Comparison of ENCODE assay signal across 35 cellular contexts in genomic region chr12:113914806-113915205, GRCh38. TPM values are rescaled to one million over a fixed set of nuclear protein-coding genes. Genes with fewer than 3 reads are reported as not detected.
DNase-seq lines count a peak whose midpoint lies in the region; ATAC-seq and TF ChIP-seq lines count a peak whose summit lies in the region.
"Had no signal": no experiment of that assay in that cellular context is flagged by ENCODE, and none has a peak within 500 bp of the region (broad histone marks: within the 10 kb centered on the region; RNA-seq: fewer than 3 reads in every experiment).

No MANE protein-coding gene starts in this region.

- peak overlapping the region; percentile 20 for H3K18ac ChIP-seq in neuronal stem cell (ENCODE audit: low read length)

- no peaks in the 10 kb centered on the region for H3K79me2 ChIP-seq in neural progenitor cell (ENCODE audit: low read depth)

- H3K79me1 ChIP-seq in neuronal stem cell (ENCODE audit: low read depth, low read length) = no peaks in the 10 kb centered on the region

- no peaks in the 10 kb centered on the region for H3K9me3 ChIP-seq in neuronal stem cell (replicated peaks in 1 of 2; ENCODE audit: control insufficient read depth in 2 of 2, insufficient read depth in 1 of 2, low read depth in 1 of 2, low read length in 2 of 2)
- H3K9me3 ChIP-seq in spleen = no peaks in the 10 kb centered on the region
- no peaks in the 10 kb centered on the region for H3K9me3 ChIP-seq in neural progenitor cell (ENCODE audit: low read depth)
- no peaks in the 10 kb centered on the region for H3K9me3 ChIP-seq in upper lobe of right lung
- H3K9me3 ChIP-seq: A549, BE2C, BLaER1, Caco-2 had no signal

- H2BK12ac ChIP-seq in neuronal stem cell (ENCODE audit: low read length) = no peak overlapping the region

- H4K91ac ChIP-seq in neuronal stem cell (ENCODE audit: low read depth, low read length, poor library complexity) = no peak overlapping the region

- H3K27ac Mint-ChIP-seq in natural killer cell treated with Interleukin-12 subunit alpha and Interleukin-12 subunit beta and Interleukin-15 and Interleukin-18, amount 100 ng/mL, for 72 hours = no peak overlapping the region
- H3K27ac Mint-ChIP-seq in natural killer cell = no peak overlapping the region
- no peak overlapping the region for H3K27ac Mint-ChIP-seq in chondrocyte (ENCODE audit: unreplicated experiment)
- H3K27ac Mint-ChIP-seq in neural progenitor cell = no peak overlapping the region
- H3K27ac Mint-ChIP-seq: B cell; CD4-positive, alpha-beta memory T cell; CD4-positive, alpha-beta T cell; CD8-positive, alpha-beta T cell had no signal

- H3K4me2 ChIP-seq in neuronal stem cell (ENCODE audit: insufficient read depth, low read length, poor library complexity, severe bottlenecking) (no peak overlapping the region), neural progenitor cell (no peak overlapping the region)
- H3K4me2 ChIP-seq: A549; BLaER1; BLaER1 treated with 17β-estradiol and CSF1 and Interleukin-3, amounts not matched to agents 10 nM and 100 nM had no signal

- no peak overlapping the region for H2BK5ac ChIP-seq in neuronal stem cell (ENCODE audit: low read length)

- peaks cover 3% of the 10 kb centered on the region for H3F3A ChIP-seq in neural progenitor cell (ENCODE audit: low read depth)

- no peak for TF ChIP-seq CTCF in natural killer cell (IDR thresholded peaks at IDR 0.05)
- no peak for TF ChIP-seq CTCF in chondrocyte (IDR thresholded peaks at IDR 0.05)
- TF ChIP-seq CTCF in spleen (IDR thresholded peaks at IDR 0.05 in 8 of 11, conservative IDR thresholded peaks at IDR 0.05 in 3 of 11) = no peak
- TF ChIP-seq CTCF in neural progenitor cell (IDR thresholded peaks at IDR 0.05) = no peak
- TF ChIP-seq CTCF in upper lobe of right lung (IDR thresholded peaks at IDR 0.05) = no peak

- H3K36me3 Mint-ChIP-seq in natural killer cell treated with Interleukin-12 subunit alpha and Interleukin-12 subunit beta and Interleukin-15 and Interleukin-18, amount 100 ng/mL, for 72 hours = no peaks in the 10 kb centered on the region
- H3K36me3 Mint-ChIP-seq in natural killer cell = no peaks in the 10 kb centered on the region
- H3K36me3 Mint-ChIP-seq in chondrocyte (ENCODE audit: low read depth) = peaks cover 11% of the 10 kb centered on the region
- H3K36me3 Mint-ChIP-seq in neural progenitor cell = no peaks in the 10 kb centered on the region

- no peak overlapping the region for H2AK5ac ChIP-seq in neuronal stem cell (ENCODE audit: low read depth, low read length)

- H3K4ac ChIP-seq in neuronal stem cell (ENCODE audit: low read length) = no peak overlapping the region

- peaks cover 5% of the 10 kb centered on the region for H4K20me1 ChIP-seq in neural progenitor cell (ENCODE audit: low read depth)
- H4K20me1 ChIP-seq: BLaER1 had no signal

- H2BK120ac ChIP-seq in neuronal stem cell (ENCODE audit: low read depth, low read length) = no peak overlapping the region

- peak; percentile 28 for DNase-seq in natural killer cell treated with Interleukin-12 subunit alpha and Interleukin-12 subunit beta and Interleukin-15 and Interleukin-18, amount 100 ng/mL, for 72 hours (ENCODE audit: low spot score)
- DNase-seq in natural killer cell (no peak), chondrocyte (ENCODE audit: low spot score) (peak; percentile 68), neuronal stem cell (ENCODE audit: low spot score) (no peak), spleen (peak; percentile 53), neural progenitor cell (ENCODE audit: low spot score) (no peak), upper lobe of right lung (no peak)
- DNase-seq: 8988T; ACHN; AML-193; BE2C; C1 segment of cervical spinal cord; Caco-2; Calu3; CD4-positive, alpha-beta memory T cell; CD4-positive, alpha-beta T cell; CD4-positive, CD25-positive, alpha-beta regulatory T cell; CD8-positive, alpha-beta memory T cell; CD8-positive, alpha-beta T cell; COR-L47; DMS 273 treated with DMSO at 0.1 percent for 48 hours; DMS153; DMS53; DMS79; DMS79 treated with DMSO at 0.1 percent for 48 hours; DND-41; EL had no signal

- H3K9me3 Mint-ChIP-seq in natural killer cell treated with Interleukin-12 subunit alpha and Interleukin-12 subunit beta and Interleukin-15 and Interleukin-18, amount 100 ng/mL, for 72 hours = no peaks in the 10 kb centered on the region
- H3K9me3 Mint-ChIP-seq in natural killer cell (no peaks in the 10 kb centered on the region), chondrocyte (ENCODE audit: low read depth) (no peaks in the 10 kb centered on the region), neural progenitor cell (no peaks in the 10 kb centered on the region)
- H3K9me3 Mint-ChIP-seq: CD14-positive monocyte; CD4-positive, alpha-beta memory T cell; CD4-positive, alpha-beta T cell; CD4-positive, CD25-positive, alpha-beta regulatory T cell; CD8-positive, alpha-beta memory T cell; CD8-positive, alpha-beta T cell had no signal

- no peak overlapping the region for H3K4me3 Mint-ChIP-seq in natural killer cell treated with Interleukin-12 subunit alpha and Interleukin-12 subunit beta and Interleukin-15 and Interleukin-18, amount 100 ng/mL, for 72 hours
- no peak overlapping the region for H3K4me3 Mint-ChIP-seq in natural killer cell
- H3K4me3 Mint-ChIP-seq in chondrocyte (ENCODE audit: unreplicated experiment) = no peak overlapping the region
- H3K4me3 Mint-ChIP-seq in neural progenitor cell = no peak overlapping the region
- H3K4me3 Mint-ChIP-seq: B cell; CD14-positive monocyte; CD4-positive, alpha-beta memory T cell; CD4-positive, alpha-beta T cell; CD4-positive, CD25-positive, alpha-beta regulatory T cell; CD8-positive, alpha-beta memory T cell; CD8-positive, alpha-beta T cell had no signal

- H3K27me3 Mint-ChIP-seq in natural killer cell treated with Interleukin-12 subunit alpha and Interleukin-12 subunit beta and Interleukin-15 and Interleukin-18, amount 100 ng/mL, for 72 hours = no peaks in the 10 kb centered on the region
- no peaks in the 10 kb centered on the region for H3K27me3 Mint-ChIP-seq in natural killer cell (ENCODE audit: low read depth in 2 of 2)
- no peaks in the 10 kb centered on the region for H3K27me3 Mint-ChIP-seq in chondrocyte (ENCODE audit: low read depth)
- peaks cover 2% of the 10 kb centered on the region for H3K27me3 Mint-ChIP-seq in neural progenitor cell (ENCODE audit: insufficient read depth, low read depth)
- H3K27me3 Mint-ChIP-seq: B cell; CD4-positive, alpha-beta memory T cell; CD4-positive, alpha-beta T cell; CD4-positive, CD25-positive, alpha-beta regulatory T cell; CD8-positive, alpha-beta memory T cell had no signal

- H3K4me3 ChIP-seq in neuronal stem cell (ENCODE audit: low read length in 2 of 2) (no peak overlapping the region), spleen (no peak overlapping the region), neural progenitor cell (no peak overlapping the region), upper lobe of right lung (no peak overlapping the region)
- H3K4me3 ChIP-seq: A549; BLaER1; BLaER1 treated with 17β-estradiol and CSF1 and Interleukin-3, amounts not matched to agents 10 nM and 100 nM had no signal

- peaks cover 0 to 4% of the 10 kb centered on the region in 2 donors for H3K4me1 ChIP-seq in neuronal stem cell (ENCODE audit: control insufficient read depth in 2 of 2, insufficient read depth in 1 of 2, low read depth in 1 of 2, low read length in 2 of 2)
- H3K4me1 ChIP-seq in spleen = no peaks in the 10 kb centered on the region
- peaks cover 30% of the 10 kb centered on the region for H3K4me1 ChIP-seq in neural progenitor cell
- H3K4me1 ChIP-seq in upper lobe of right lung = no peaks in the 10 kb centered on the region
- H3K4me1 ChIP-seq: A549, BE2C, Caco-2 had no signal

- no peak overlapping the region for H3K9ac ChIP-seq in neuronal stem cell (ENCODE audit: low read depth, low read length, poor library complexity)
- no peak overlapping the region for H3K9ac ChIP-seq in neural progenitor cell
- H3K9ac ChIP-seq: BLaER1; BLaER1 treated with 17β-estradiol and CSF1 and Interleukin-3, amounts not matched to agents 10 nM and 100 nM had no signal

- no CpG with 5 or more reads among the region's 13 CpGs for WGBS in neuronal stem cell (ENCODE audit: extremely low coverage in 2 of 2, insufficient read length in 2 of 2, insufficient replicate concordance in 1 of 2), 2 donors
- WGBS in spleen, 5 donors = 95 to 100% (median 96%) methylated on average over 13 of the region's 13 CpGs

- H3K27me3 ChIP-seq in neuronal stem cell (ENCODE audit: control insufficient read depth in 3 of 3, insufficient read depth in 3 of 3, low read depth in 1 of 3, low read length in 3 of 3) (no peaks in the 10 kb centered on the region), spleen (replicated peaks in 1 of 7) (no peaks in the 10 kb centered on the region), neural progenitor cell (no peaks in the 10 kb centered on the region), upper lobe of right lung (no peaks in the 10 kb centered on the region)
- H3K27me3 ChIP-seq: BE2C; BLaER1; BLaER1 treated with 17β-estradiol and CSF1 and Interleukin-3, amounts not matched to agents 10 nM and 100 nM had no signal

- no peak overlapping the region for H3K23ac ChIP-seq in neuronal stem cell (ENCODE audit: low read depth, low read length, poor library complexity)

- intact Hi-C loops in natural killer cell (cut with micrococcal nuclease) = no loop called here
- intact Hi-C loops in spleen (cut with DNase I; ENCODE audit: low total_unique reads) = no loop called here
- intact Hi-C loops in upper lobe of right lung (cut with DNase I) = loop anchor here (10.0 kb wide), 1 partner anchor 450 kb away; no protein-coding TSS in a partner anchor

- H3K4me1 Mint-ChIP-seq in natural killer cell treated with Interleukin-12 subunit alpha and Interleukin-12 subunit beta and Interleukin-15 and Interleukin-18, amount 100 ng/mL, for 72 hours (ENCODE audit: low read depth in 2 of 2) = peaks cover 0 to 4% of the 10 kb centered on the region in 2 donors
- H3K4me1 Mint-ChIP-seq in natural killer cell = no peaks in the 10 kb centered on the region
- H3K4me1 Mint-ChIP-seq in chondrocyte (ENCODE audit: low read depth) = no peaks in the 10 kb centered on the region
- H3K4me1 Mint-ChIP-seq in neural progenitor cell = peaks cover 31% of the 10 kb centered on the region
- H3K4me1 Mint-ChIP-seq: B cell; CD14-positive monocyte; CD4-positive, alpha-beta memory T cell; CD4-positive, CD25-positive, alpha-beta regulatory T cell; CD8-positive, alpha-beta memory T cell had no signal

- peaks cover 2 to 23% of the 10 kb centered on the region in 2 donors for H3K36me3 ChIP-seq in neuronal stem cell (replicated peaks in 1 of 2; ENCODE audit: control insufficient read depth in 2 of 2, insufficient read depth in 2 of 2, low read length in 2 of 2)
- H3K36me3 ChIP-seq in spleen = peaks cover 0 to 100% (median 74%) of the 10 kb centered on the region in 6 donors
- no peaks in the 10 kb centered on the region for H3K36me3 ChIP-seq in neural progenitor cell
- peaks cover 40% of the 10 kb centered on the region for H3K36me3 ChIP-seq in upper lobe of right lung
- H3K36me3 ChIP-seq: BE2C had no signal

- H2BK15ac ChIP-seq in neuronal stem cell (ENCODE audit: low read length) = no peak overlapping the region

- H3K27ac ChIP-seq in neuronal stem cell (replicated peaks; ENCODE audit: low read length) = no peak overlapping the region
- no peak overlapping the region for H3K27ac ChIP-seq in spleen
- H3K27ac ChIP-seq in neural progenitor cell = no peak overlapping the region
- no peak overlapping the region for H3K27ac ChIP-seq in upper lobe of right lung
- H3K27ac ChIP-seq: 22Rv1; A549; BLaER1; BLaER1 treated with 17β-estradiol and CSF1 and Interleukin-3, amounts not matched to agents 10 nM and 100 nM; C4-2B had no signal

- no peak overlapping the region for H3K14ac ChIP-seq in neuronal stem cell (ENCODE audit: low read length)

- TF ChIP-seq POLR2A in spleen (IDR thresholded peaks at IDR 0.05) = no peak

- no peak for ATAC-seq in natural killer cell treated with Interleukin-12 subunit alpha and Interleukin-12 subunit beta and Interleukin-15 and Interleukin-18, amount 100 ng/mL, for 72 hours
- ATAC-seq in natural killer cell (no peak), HG03280 (IDR thresholded peaks at IDR 0.05; ENCODE audit: unreplicated experiment) (no peak), upper lobe of right lung (no peak)
- ATAC-seq: A549; CD8-positive, alpha-beta T cell had no signal

- H2AFZ ChIP-seq in neuronal stem cell (ENCODE audit: low read length) (no peak overlapping the region), neural progenitor cell (replicated peaks) (no peak overlapping the region)

- H4K8ac ChIP-seq in neuronal stem cell (ENCODE audit: low read depth, low read length) = no peak overlapping the region

RNA-seq across cellular contexts. Expression of gene RBM19, which starts 51.3 kb away (rescaled TPM):
- total RNA-seq in natural killer cell treated with Interleukin-12 subunit alpha and Interleukin-12 subunit beta and Interleukin-15 and Interleukin-18, amount 100 ng/mL, for 72 hours = 10 to 100 TPM; 46.9 to 77.8 TPM
- total RNA-seq in natural killer cell = 10 to 100 TPM; 49.9 to 70.6 (median 60.9) TPM
- total RNA-seq in chondrocyte = 16.2 to 20.2 TPM (median 18.6 TPM) in 3 replicates
- 11.9 TPM for polyA plus RNA-seq in neuronal stem cell (2013, experiment 1 of 2)
- polyA plus RNA-seq in neuronal stem cell (2013, experiment 2 of 2) = 11.5 TPM
- 10 to 100 TPM; 29.1 to 46.7 (median 34.8) TPM for total RNA-seq in spleen
- 10 to 100 TPM; 13.6 to 22.5 (median 15.7) TPM for polyA plus RNA-seq in spleen
- 23.5 and 28.7 TPM in 2 replicates for total RNA-seq in neural progenitor cell (ENCODE audit: low replicate concordance)
- total RNA-seq in upper lobe of right lung = 36.4 TPM

Comparison
In these comparisons a context has a peak if more than half of its experiments do, and no peak if none do; other contexts are left out.
1. DNase-seq: peak in natural killer cell treated with Interleukin-12 subunit alpha and Interleukin-12 subunit beta and Interleukin-15 and Interleukin-18, amount 100 ng/mL, for 72 hours (single experiment), chondrocyte (single experiment) and spleen (single experiment); none in natural killer cell (single experiment), neuronal stem cell (single experiment), neural progenitor cell (single experiment) and upper lobe of right lung (single experiment).